In the genomic region with DNA sequence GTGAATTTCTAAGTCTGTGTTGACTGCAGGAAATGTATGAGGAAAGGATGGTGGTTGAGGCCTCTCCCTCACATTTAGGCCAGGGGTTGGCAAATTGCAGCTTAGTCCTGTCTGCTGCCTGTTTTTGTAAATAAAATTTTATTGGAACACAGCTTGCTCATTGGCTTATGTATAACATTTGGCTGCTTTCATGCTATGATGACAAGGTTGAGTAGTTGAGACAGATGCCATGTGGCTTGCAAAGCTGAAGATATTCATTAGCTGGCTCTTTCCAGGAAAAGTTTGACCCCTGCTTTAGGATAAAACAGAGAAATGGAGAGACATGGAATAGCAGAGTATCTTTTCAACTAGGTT, we compare ENCODE assay signal across 9 cellular contexts. TPM values are rescaled to one million over a fixed set of nuclear protein-coding genes. Genes with fewer than 3 reads are reported as not detected.
DNase-seq lines count a peak whose midpoint lies in the region; TF ChIP-seq lines count a peak whose summit lies in the region.
"Had no signal": no experiment of that assay in that cellular context is flagged by ENCODE, and none has a peak within 500 bp of the region (broad histone marks: within the 10 kb centered on the region; RNA-seq: fewer than 3 reads in every experiment).

No MANE protein-coding gene starts in this region.

- no peak for TF ChIP-seq RAD21 in neural cell (conservative IDR thresholded peaks at IDR 0.05)

- no peak overlapping the region for H2AFZ ChIP-seq in neural cell (ENCODE audit: low read depth, low read length)

- intact Hi-C loops in Calu3 (cut with micrococcal nuclease; ENCODE audit: unreplicated experiment) = no loop called here

- H3K27ac Mint-ChIP-seq in Calu3 (ENCODE audit: unreplicated experiment) (peak overlapping the region; percentile 48), mesothelial cell of epicardium (no peak overlapping the region)

- H3K9me3 ChIP-seq in SJCRH30 (replicated peaks) (0 out of 2 replicates have a peak, but pooled peaks cover 4% of the 10 kb centered on the region), neural cell (ENCODE audit: low read length) (no peaks in the 10 kb centered on the region)

- BruUV-seq in Calu3 (replicated peaks; lab: Mats Ljungman, UMichigan) = no TSS peak

- H3K9me2 ChIP-seq in neural cell (ENCODE audit: insufficient read depth, low read length) = no peaks in the 10 kb centered on the region

- H4K20me1 ChIP-seq in neural cell (ENCODE audit: insufficient read depth) = no peaks in the 10 kb centered on the region

- peak overlapping the region; percentile 51 for H3K4me2 ChIP-seq in neural cell (ENCODE audit: low read length)

- H3K4me1 ChIP-seq in SJCRH30 = peaks cover 29% of the 10 kb centered on the region

- no peaks in the 10 kb centered on the region for H3K27me3 ChIP-seq in SJCRH30
- H3K27me3 ChIP-seq in neural cell (ENCODE audit: insufficient read depth, low read depth, low read length) = no peaks in the 10 kb centered on the region

- no peak overlapping the region for H3K4me3 ChIP-seq in SJCRH30
- H3K4me3 ChIP-seq in neural cell (ENCODE audit: low read length) = peak overlapping the region; percentile 30

- no peak for TF ChIP-seq CTCF in Calu3 (IDR thresholded peaks at IDR 0.05; ENCODE audit: unreplicated experiment)
- no peak for TF ChIP-seq CTCF in neural cell (IDR thresholded peaks at IDR 0.05; ENCODE audit: poor library complexity, severe bottlenecking)
- TF ChIP-seq CTCF in mesothelial cell of epicardium (IDR thresholded peaks at IDR 0.05; ENCODE audit: unreplicated experiment) = no peak

- H3K27me3 Mint-ChIP-seq in Calu3 (ENCODE audit: unreplicated experiment) = no peaks in the 10 kb centered on the region
- H3K27me3 Mint-ChIP-seq in mesothelial cell of epicardium (ENCODE audit: low read depth) = no peaks in the 10 kb centered on the region

- H3F3A ChIP-seq in neural cell (ENCODE audit: insufficient read depth, low read length, poor library complexity, severe bottlenecking) = no peaks in the 10 kb centered on the region

- H3K4me1 Mint-ChIP-seq in Calu3 (ENCODE audit: low read depth, unreplicated experiment) = peaks cover 61% of the 10 kb centered on the region
- peaks cover 20% of the 10 kb centered on the region for H3K4me1 Mint-ChIP-seq in mesothelial cell of epicardium

- peak overlapping the region; percentile 66 for H3K27ac ChIP-seq in SJCRH30
- H3K27ac ChIP-seq in epithelial cell of prostate = peak overlapping the region; percentile 98
- H3K27ac ChIP-seq in neural cell (ENCODE audit: low read length) = peak overlapping the region; percentile 75

- H3K36me3 Mint-ChIP-seq in Calu3 (ENCODE audit: insufficient read depth, unreplicated experiment) (peaks cover 17% of the 10 kb centered on the region), mesothelial cell of epicardium (peaks cover 34% of the 10 kb centered on the region)

- CTCF ChIA-PET in Calu3 (lab: Charles Lee) = interaction anchor here (0.9 to 2.0 kb wide), 3 partner anchors 21 to 55 kb away, joined by 3 to 11 read pairs (median 4); partner anchors contain the start of gene BCR

- DNase-seq in Calu3 (no peak), SJCRH30 (peak; percentile 59 to 82), epithelial cell of prostate (ENCODE audit: low read depth, low spot score) (no peak), NCI-H2227 treated with DMSO at 0.1 percent for 48 hours (lab: John Stamatoyannopoulos, UW) (no peak), DMS153 treated with DMSO at 0.1 percent for 48 hours (lab: John Stamatoyannopoulos, UW; ENCODE audit: unreplicated experiment) (no peak), mesothelial cell of epicardium (ENCODE audit: low spot score in 2 of 2, unreplicated experiment in 2 of 2) (no peak), GDM1 (lab: John Stamatoyannopoulos, UW) (no peak)
- DNase-seq: activated gamma-delta T cell had no signal

- peaks cover 71% of the 10 kb centered on the region for H3K79me2 ChIP-seq in neural cell (replicated peaks; ENCODE audit: insufficient read depth, low read length)

- peak overlapping the region; percentile 14 for H3K4me3 Mint-ChIP-seq in Calu3 (ENCODE audit: low read depth, unreplicated experiment)
- H3K4me3 Mint-ChIP-seq in mesothelial cell of epicardium = no peak overlapping the region

- peaks cover 5% of the 10 kb centered on the region for H3K9me3 Mint-ChIP-seq in Calu3 (ENCODE audit: low read depth, unreplicated experiment)
- peaks cover 27% of the 10 kb centered on the region for H3K9me3 Mint-ChIP-seq in mesothelial cell of epicardium

- no peak for TF ChIP-seq EP300 in neural cell (conservative IDR thresholded peaks at IDR 0.05; ENCODE audit: poor library complexity, severe bottlenecking)

- H3K36me3 ChIP-seq in SJCRH30 (peaks cover 11% of the 10 kb centered on the region; the same call in 1 of the 2 replicates), neural cell (ENCODE audit: insufficient read depth, low read length) (no peaks in the 10 kb centered on the region)

- peak overlapping the region; percentile 16 for H3K9ac ChIP-seq in neural cell (ENCODE audit: low read length)

TF ChIP-seq in neural cell, 6 proteins besides CTCF, POLR2A, EP300 and RAD21:
- TF ChIP-seq POLR2AphosphoS5 (IDR thresholded peaks at IDR 0.05) (no peak), EZH2 (IDR thresholded peaks at IDR 0.05; ENCODE audit: borderline replicate concordance, insufficient read depth, low read length, poor library complexity, severe bottlenecking) (no peak), MXI1 (conservative IDR thresholded peaks at IDR 0.05; ENCODE audit: poor library complexity, severe bottlenecking) (peak; percentile 5)

RNA-seq across cellular contexts. Expression of gene BCR, which starts 46.2 kb away (rescaled TPM):
- total RNA-seq in Calu3 (2022) (83.6 and 91.0 TPM in 2 replicates), mesothelial cell of epicardium (69.6 to 74.6 TPM (median 72.4 TPM) in 3 replicates)
- total RNA-seq in SJCRH30 (2014; rRNA removed; shearing (Covaris generic)) = 24.9 and 27.2 TPM in 2 replicates
- polyA plus RNA-seq in neural cell = 53.6 and 57.5 TPM in 2 replicates
- 103 and 118 TPM in 2 replicates for polyA minus RNA-seq in neural cell

Comparison
In these comparisons a context has a peak if more than half of its experiments do, and no peak if none do; other contexts are left out.
1. DNase-seq: peak in SJCRH30 (2 of 2); none in Calu3 (single experiment), epithelial cell of prostate (single experiment), NCI-H2227 treated with DMSO at 0.1 percent for 48 hours (single experiment), DMS153 treated with DMSO at 0.1 percent for 48 hours (single experiment), mesothelial cell of epicardium (0 of 2) and GDM1 (single experiment).
2. Peak in every context shown above with its lines, with median percentiles within 50 percentile points of each other: H3K27ac ChIP-seq.